In the genomic region with DNA sequence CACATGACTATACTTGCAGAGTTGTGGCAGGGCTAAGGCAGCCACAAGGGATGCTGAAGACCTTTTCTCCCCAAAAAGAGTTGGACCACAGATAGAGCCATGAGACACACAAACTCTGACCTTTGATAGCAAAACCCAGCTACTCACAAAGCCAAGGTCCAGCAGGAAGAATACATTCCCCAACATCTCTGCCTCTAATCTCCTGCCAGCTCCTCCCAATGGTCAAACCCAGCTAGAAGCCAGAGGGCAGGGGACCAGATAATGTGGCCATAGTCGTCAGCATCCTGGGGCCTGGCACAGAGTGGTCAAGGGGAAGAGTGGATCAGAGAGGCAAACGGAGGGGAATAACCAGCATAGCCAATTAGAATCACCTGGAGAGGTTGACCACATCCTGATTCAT, we compare ENCODE assay signal across 16 cellular contexts. TPM values are rescaled to one million over a fixed set of nuclear protein-coding genes. Genes with fewer than 3 reads are reported as not detected.
DNase-seq lines count a peak whose midpoint lies in the region; ATAC-seq and TF ChIP-seq lines count a peak whose summit lies in the region.
"Had no signal": no experiment of that assay in that cellular context is flagged by ENCODE, and none has a peak within 500 bp of the region (broad histone marks: within the 10 kb centered on the region; RNA-seq: fewer than 3 reads in every experiment).

No MANE protein-coding gene starts in this region.

- peak; percentile 53 to 70 (median 56) for ATAC-seq in right lobe of liver
- ATAC-seq in sciatic nerve, result no peak
- ATAC-seq: CD8-positive, alpha-beta T cell had no signal

- no peak overlapping the region for H3K4me3 ChIP-seq in right lobe of liver
- H3K4me3 ChIP-seq: BLaER1 treated with 17β-estradiol and CSF1 and Interleukin-3, amounts not matched to agents 10 nM and 100 nM; GM23248; HAP-1 had no signal

- H3K36me3 ChIP-seq in right lobe of liver, result peaks cover 0 to 20% (median 8%) of the 10 kb centered on the region in 4 donors
- H3K36me3 ChIP-seq: BLaER1 treated with 17β-estradiol and CSF1 and Interleukin-3, amounts not matched to agents 10 nM and 100 nM; HAP-1 had no signal

- no peak for TF ChIP-seq CTCF in right lobe of liver (IDR thresholded peaks at IDR 0.05)

- no peaks in the 10 kb centered on the region for H3K27me3 ChIP-seq in right lobe of liver
- H3K27me3 ChIP-seq: BLaER1 treated with 17β-estradiol and CSF1 and Interleukin-3, amounts not matched to agents 10 nM and 100 nM had no signal

- peak in 1 of 3 donors; percentile 75 for DNase-seq in right lobe of liver
- DNase-seq in superior temporal gyrus (ENCODE audit: extremely low spot score), result peak; percentile 16
- no peak for DNase-seq in stimulated activated CD4-positive, alpha-beta T cell treated with anti-CD3 and anti-CD28 coated beads, Interleukin-2, amount 100 ng/mL, for 48 hours
- DNase-seq in NCI-H446 treated with DMSO at 0.1 percent for 48 hours (lab: John Stamatoyannopoulos, UW), result no peak
- no peak for DNase-seq in sciatic nerve (ENCODE audit: low spot score)
- DNase-seq: 8988T; Calu3; CD8-positive, alpha-beta T cell; GM23248 had no signal

- peaks cover 0 to 40% (median 17%) of the 10 kb centered on the region in 4 donors for H3K4me1 ChIP-seq in right lobe of liver
- H3K4me1 ChIP-seq: HAP-1 had no signal

- H3K27ac ChIP-seq in angular gyrus (ENCODE audit: low read depth, low read length) (peak overlapping the region; percentile 61), cingulate gyrus (ENCODE audit: low read depth, low read length) (peak overlapping the region; percentile 66), right lobe of liver (peak overlapping the region in 1 of 3 donors; percentile 45)
- H3K27ac ChIP-seq: BLaER1 treated with 17β-estradiol and CSF1 and Interleukin-3, amounts not matched to agents 10 nM and 100 nM; GM23248 had no signal

- no peaks in the 10 kb centered on the region for H3K9me3 ChIP-seq in right lobe of liver
- H3K9me3 ChIP-seq: HAP-1 had no signal

- intact Hi-C loops in right lobe of liver (cut with DNase I), result no loop called here
- intact Hi-C loops in sciatic nerve (cut with DNase I), result no loop called here

- no peak for TF ChIP-seq POLR2A in right lobe of liver (IDR thresholded peaks at IDR 0.05)

- WGBS in right lobe of liver (ENCODE audit: insufficient coverage, low coverage, low lambda C conversion rate, missing lambda C conversion rate), result 33% methylated on average over 2 of the region's 2 CpGs

RNA-seq across cellular contexts. Expression of a gene that starts 28.2 kb away (rescaled TPM):
- 10 to 100 TPM; 14.5 to 70.1 (median 37.3) TPM for total RNA-seq in right lobe of liver
- total RNA-seq in sciatic nerve, result 10.9 TPM
- total RNA-seq: A673; B cell; Calu3; CD8-positive, alpha-beta T cell; GM23248; H4 had no signal
